8 cellular contexts compared by ENCODE assay signal in the genomic region with DNA sequence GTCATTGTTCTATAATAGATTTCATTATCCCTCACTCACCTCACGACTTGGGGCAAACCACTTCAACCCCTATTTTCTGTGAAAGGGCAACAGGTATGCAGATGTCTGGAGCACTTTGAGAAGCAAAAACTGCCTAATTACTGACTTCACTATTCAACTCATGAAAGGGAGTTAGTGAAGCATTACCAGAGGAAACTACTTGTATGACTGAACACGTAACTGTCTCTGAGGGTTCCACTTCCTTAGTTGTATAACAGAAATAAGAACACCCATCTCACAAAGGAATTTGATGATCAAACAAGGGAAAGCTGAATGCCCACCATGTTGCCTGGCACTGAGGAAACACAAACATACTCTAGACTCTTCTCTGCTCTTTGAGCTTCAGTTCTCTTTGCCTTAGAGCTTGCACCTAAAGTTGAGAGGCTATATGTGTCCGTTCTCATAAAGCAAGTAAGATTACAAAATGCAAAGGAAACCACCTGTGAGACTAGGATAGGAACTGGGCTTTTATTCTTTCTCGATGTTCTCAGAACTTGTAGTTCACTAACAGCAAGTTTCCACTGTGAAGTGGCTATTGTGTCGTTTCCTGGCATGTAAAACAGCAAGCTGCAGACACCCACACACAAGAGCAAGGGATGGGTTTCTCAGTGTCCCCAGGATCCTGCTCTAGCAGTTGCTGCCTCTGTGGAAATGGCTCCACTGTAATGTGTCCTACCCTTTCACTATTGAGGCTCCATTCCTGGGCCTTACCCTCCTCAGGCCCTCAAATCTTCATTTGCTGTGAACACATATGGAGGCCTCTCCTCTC. TPM values are rescaled to one million over a fixed set of nuclear protein-coding genes. Genes with fewer than 3 reads are reported as not detected.
A peak's percentile ranks its signal among the peaks of the same experiment; 100 is the strongest.
DNase-seq lines count a peak whose midpoint lies in the region; ATAC-seq and TF ChIP-seq lines count a peak whose summit lies in the region.

No MANE protein-coding gene starts in this region.

- no peak for TF ChIP-seq POLR2A in uterus (IDR thresholded peaks at IDR 0.05)

- peak overlapping the region in 1 of 2 donors; percentile 89 for H3K27ac ChIP-seq in uterus

- peak overlapping the region; percentile 99 for H3K27ac Mint-ChIP-seq in T-helper 17 cell

- H3K4me3 ChIP-seq in mucosa of descending colon (no peak overlapping the region), uterus (no peak overlapping the region)

- H3K4me1 Mint-ChIP-seq in T-helper 17 cell, result peaks cover 63% of the 10 kb centered on the region

- H3K9me3 ChIP-seq in T-helper 17 cell (ENCODE audit: control insufficient read depth, low read length, poor library complexity, severe bottlenecking), result no peaks in the 10 kb centered on the region
- no peaks in the 10 kb centered on the region for H3K9me3 ChIP-seq in mucosa of descending colon
- no peaks in the 10 kb centered on the region for H3K9me3 ChIP-seq in uterus

- DNase-seq in activated naive CD4-positive, alpha-beta T cell treated with Interleukin-2 at 50 U/mL for 16 hours, result peak; percentile 47
- DNase-seq in activated naive CD4-positive, alpha-beta T cell (lab: John Stamatoyannopoulos, UW), result no peak
- no peak for DNase-seq in T-helper 17 cell
- peak; percentile 98 for DNase-seq in kidney tubule cell (ENCODE audit: low spot score)
- no peak for DNase-seq in mucosa of descending colon
- no peak for DNase-seq in NCI-H526 (lab: John Stamatoyannopoulos, UW)
- DNase-seq in uterus, result no peak

- TF ChIP-seq CTCF in mucosa of descending colon (IDR thresholded peaks at IDR 0.05) (no peak), uterus (IDR thresholded peaks at IDR 0.05) (no peak)

- H3K27me3 Mint-ChIP-seq in T-helper 17 cell, result no peaks in the 10 kb centered on the region

- H3K4me1 ChIP-seq in mucosa of descending colon (ENCODE audit: low read depth), result peaks cover 6% of the 10 kb centered on the region
- peaks cover 0 to 5% of the 10 kb centered on the region in 2 donors for H3K4me1 ChIP-seq in uterus

- H3K36me3 ChIP-seq in mucosa of descending colon (ENCODE audit: low read depth), result no peaks in the 10 kb centered on the region
- H3K36me3 ChIP-seq in uterus, result no peaks in the 10 kb centered on the region

- peak; percentile 58 for ATAC-seq in HG02885 (IDR thresholded peaks at IDR 0.05; ENCODE audit: poor library complexity, unreplicated experiment)
- ATAC-seq in T-helper 17 cell, result peak; percentile 31
- no peak for ATAC-seq in mucosa of descending colon

- H3K4me3 Mint-ChIP-seq in T-helper 17 cell, result peak overlapping the region; percentile 99

- H3K27me3 ChIP-seq in uterus, result no peaks in the 10 kb centered on the region

- intact Hi-C loops in mucosa of descending colon (cut with DNase I, micrococcal nuclease) (loop anchor here in 1 of 2 donors (10.0 kb wide), 1 partner anchor 62 kb away; a partner anchor contains a TSS), uterus (cut with DNase I; ENCODE audit: low total_unique reads) (no loop called here)

- peaks cover 6% of the 10 kb centered on the region for H3K36me3 Mint-ChIP-seq in T-helper 17 cell (ENCODE audit: low read depth)

RNA-seq across cellular contexts. Expression of a gene that starts 2.6 kb away (rescaled TPM):
- 100 to 1,000 TPM in 1 of 2 donors, 10 to 100 TPM in 1; 96.5 to 123 TPM for total RNA-seq in T-helper 17 cell
- total RNA-seq in mucosa of descending colon, result 10 to 100 TPM; 13.8 to 17.5 (median 17.1) TPM
- total RNA-seq in uterus, result 100 to 1,000 TPM in 1 of 4 donors, 10 to 100 TPM in 3; 14.1 to 120 (median 44.4) TPM

Comparison
In these comparisons a context has a peak if more than half of its experiments do, and no peak if none do; other contexts are left out.
1. DNase-seq: peak in activated naive CD4-positive, alpha-beta T cell treated with Interleukin-2 at 50 U/mL for 16 hours (single experiment) and kidney tubule cell (single experiment); none in activated naive CD4-positive, alpha-beta T cell (0 of 4), T-helper 17 cell (0 of 3), mucosa of descending colon (0 of 3), NCI-H526 (0 of 2) and uterus (0 of 2).